ENCODE assay signal across 8 cellular contexts in genomic region chr4:74039065-74039763, GRCh38. TPM values are rescaled to one million over a fixed set of nuclear protein-coding genes. Genes with fewer than 3 reads are reported as not detected.
A peak's percentile ranks its signal among the peaks of the same experiment; 100 is the strongest.
DNase-seq lines count a peak whose midpoint lies in the region; ATAC-seq and TF ChIP-seq lines count a peak whose summit lies in the region.

No MANE protein-coding gene starts in this region.

- no peaks in the 10 kb centered on the region for H3K36me3 Mint-ChIP-seq in T-helper 1 cell treated with Interleukin-12 subunit alpha and Interleukin-12 subunit beta and Interleukin-4 antibody, amounts not matched to agents 30 μg/mL and 1 μg/mL, for 36 hours (ENCODE audit: low read depth)
- H3K36me3 Mint-ChIP-seq in progenitor cell of endocrine pancreas (ENCODE audit: insufficient read depth): no peaks in the 10 kb centered on the region

- TF ChIP-seq CTCF in progenitor cell of endocrine pancreas (IDR thresholded peaks at IDR 0.05; ENCODE audit: unreplicated experiment): no peak

- H3K27me3 Mint-ChIP-seq in T-helper 1 cell treated with Interleukin-12 subunit alpha and Interleukin-12 subunit beta and Interleukin-4 antibody, amounts not matched to agents 30 μg/mL and 1 μg/mL, for 36 hours (ENCODE audit: low read depth): peaks cover 59% of the 10 kb centered on the region
- peaks cover 37% of the 10 kb centered on the region for H3K27me3 Mint-ChIP-seq in progenitor cell of endocrine pancreas

- no peak overlapping the region for H3K27ac Mint-ChIP-seq in T-helper 1 cell treated with Interleukin-12 subunit alpha and Interleukin-12 subunit beta and Interleukin-4 antibody, amounts not matched to agents 30 μg/mL and 1 μg/mL, for 36 hours
- H3K27ac Mint-ChIP-seq in progenitor cell of endocrine pancreas: peak overlapping the region; percentile 29

- DNase-seq in T-helper 1 cell (no peak), UCSD-AML1 (lab: John Stamatoyannopoulos, UW; ENCODE audit: unreplicated experiment) (peak; percentile 23), foreskin melanocyte (peak; percentile 18), progenitor cell of endocrine pancreas (ENCODE audit: low spot score, unreplicated experiment) (no peak), SHP77 (lab: John Stamatoyannopoulos, UW) (no peak)
- no peak for DNase-seq in stimulated activated CD4-positive, alpha-beta T cell treated with anti-CD3 and anti-CD28 coated beads, Interleukin-4, amount 100 ng/mL, for 1 hour

- H3K4me1 Mint-ChIP-seq in T-helper 1 cell treated with Interleukin-12 subunit alpha and Interleukin-12 subunit beta and Interleukin-4 antibody, amounts not matched to agents 30 μg/mL and 1 μg/mL, for 36 hours (ENCODE audit: low read depth): peaks cover 8% of the 10 kb centered on the region
- peaks cover 15% of the 10 kb centered on the region for H3K4me1 Mint-ChIP-seq in progenitor cell of endocrine pancreas (ENCODE audit: low read depth)

- H3K9me3 Mint-ChIP-seq in T-helper 1 cell treated with Interleukin-12 subunit alpha and Interleukin-12 subunit beta and Interleukin-4 antibody, amounts not matched to agents 30 μg/mL and 1 μg/mL, for 36 hours: no peaks in the 10 kb centered on the region
- no peaks in the 10 kb centered on the region for H3K9me3 Mint-ChIP-seq in progenitor cell of endocrine pancreas (ENCODE audit: low read depth)

- peak overlapping the region; percentile 75 for H3K4me3 Mint-ChIP-seq in T-helper 1 cell treated with Interleukin-12 subunit alpha and Interleukin-12 subunit beta and Interleukin-4 antibody, amounts not matched to agents 30 μg/mL and 1 μg/mL, for 36 hours
- H3K4me3 Mint-ChIP-seq in progenitor cell of endocrine pancreas (ENCODE audit: low read depth): peak overlapping the region; percentile 90

- peak; percentile 37 for ATAC-seq in HG02759 (IDR thresholded peaks at IDR 0.05; ENCODE audit: unreplicated experiment)

RNA-seq across cellular contexts. Expression of gene CXCL3, which starts 0.7 kb away (rescaled TPM):
- total RNA-seq in progenitor cell of endocrine pancreas: 1.7 and 1.8 TPM in 2 replicates

RNA-seq across cellular contexts. Expression of gene CXCL5, which starts 40.7 kb away (rescaled TPM):
- 0.34 and 0.58 TPM in 2 replicates for total RNA-seq in progenitor cell of endocrine pancreas

RNA-seq across cellular contexts. Expression of gene PPBP, which starts 51.2 kb away (rescaled TPM):
- not detected in 2 replicates for total RNA-seq in progenitor cell of endocrine pancreas

RNA-seq across cellular contexts. Expression of gene PF4, which starts 57.4 kb away (rescaled TPM):
- 1.2 TPM in 1 of 2 replicates, not detected in the other for total RNA-seq in progenitor cell of endocrine pancreas

RNA-seq across cellular contexts. Expression of gene CXCL2, which starts 59.8 kb away (rescaled TPM):
- 0.50 and 0.78 TPM in 2 replicates for total RNA-seq in progenitor cell of endocrine pancreas

Comparison
In these comparisons a context has a peak if more than half of its experiments do, and no peak if none do; other contexts are left out.
1. DNase-seq: peak in UCSD-AML1 (single experiment) and foreskin melanocyte (single experiment); none in T-helper 1 cell (0 of 5), progenitor cell of endocrine pancreas (single experiment), SHP77 (0 of 2) and stimulated activated CD4-positive, alpha-beta T cell treated with anti-CD3 and anti-CD28 coated beads, Interleukin-4, amount 100 ng/mL, for 1 hour (single experiment).